ENCODE assay signal across 29 cellular contexts in the genomic region with DNA sequence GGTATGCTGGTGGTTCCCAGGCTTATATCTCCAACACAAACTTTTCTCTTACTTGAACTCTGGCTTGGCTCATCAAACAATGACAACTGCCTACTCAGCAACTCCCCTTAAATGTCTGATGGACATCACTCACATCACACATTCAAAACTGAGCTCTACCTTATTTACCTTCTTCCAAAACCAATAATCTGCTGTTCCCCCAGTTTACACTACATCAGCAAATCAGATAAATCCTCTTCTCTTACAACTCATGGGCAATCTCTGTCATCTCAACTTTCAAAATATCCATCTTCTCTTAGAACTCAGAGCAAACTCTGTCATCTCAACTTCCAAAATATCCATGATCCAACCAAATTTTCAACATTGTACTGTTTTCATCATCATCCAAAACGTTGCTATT.
"Had no signal": no experiment of that assay in that cellular context is flagged by ENCODE, and none has a peak within 500 bp of the region (broad histone marks: within the 10 kb centered on the region; RNA-seq: fewer than 3 reads in every experiment).

No MANE protein-coding gene starts in this region.

- H3K27me3 Mint-ChIP-seq: dendritic cell treated with granulocyte-macrophage colony-stimulating factor and Interleukin-4, amounts not matched to agents 40 ng/mL and 50 ng/mL, for 4 days; effector memory CD8-positive, alpha-beta T cell had no signal

- H3K27ac ChIP-seq: colonic mucosa, coronary artery, dorsolateral prefrontal cortex, epithelial cell of prostate, esophagus muscularis mucosa, esophagus squamous epithelium, foreskin keratinocyte, gastrocnemius medialis, gastroesophageal sphincter, heart left ventricle, heart right ventricle had no signal

- H3K4me1 ChIP-seq: colonic mucosa, esophagus muscularis mucosa, esophagus squamous epithelium, foreskin keratinocyte, gastrocnemius medialis, gastroesophageal sphincter, heart left ventricle, heart right ventricle had no signal

- H3K4me3 ChIP-seq: colonic mucosa, coronary artery, dorsolateral prefrontal cortex, esophagus muscularis mucosa, esophagus squamous epithelium, gastrocnemius medialis, gastroesophageal sphincter, heart left ventricle, heart right ventricle had no signal

- H3K9me3 ChIP-seq: colonic mucosa, esophagus muscularis mucosa, gastrocnemius medialis, gastroesophageal sphincter had no signal

- H3K27me3 ChIP-seq: colonic mucosa, dorsolateral prefrontal cortex, esophagus muscularis mucosa, esophagus squamous epithelium, foreskin keratinocyte, gastrocnemius medialis, gastroesophageal sphincter, heart left ventricle, heart right ventricle had no signal

- FAIRE-seq: colon, endometrium, endothelial cell of umbilical vein, frontal cortex had no signal

- H3K36me3 ChIP-seq: colonic mucosa, esophagus muscularis mucosa, esophagus squamous epithelium, gastrocnemius medialis, gastroesophageal sphincter, heart left ventricle, heart right ventricle had no signal

- H3K4me3 Mint-ChIP-seq: dendritic cell treated with granulocyte-macrophage colony-stimulating factor and Interleukin-4, amounts not matched to agents 40 ng/mL and 50 ng/mL, for 4 days; effector memory CD8-positive, alpha-beta T cell; endodermal cell had no signal

- ATAC-seq: effector memory CD8-positive, alpha-beta T cell; esophagus mucosa; foreskin keratinocyte; gastrocnemius medialis; gastroesophageal sphincter; heart left ventricle; heart right ventricle had no signal

- H3K27ac Mint-ChIP-seq: dendritic cell treated with granulocyte-macrophage colony-stimulating factor and Interleukin-4, amounts not matched to agents 40 ng/mL and 50 ng/mL, for 4 days; effector memory CD8-positive, alpha-beta T cell; endodermal cell had no signal

- DNase-seq: colonic mucosa; cortex of kidney; dermis blood vessel endothelial cell; dorsolateral prefrontal cortex; effector CD4-positive, alpha-beta T cell; effector CD8-positive, alpha-beta T cell; effector memory CD4-positive, alpha-beta T cell; effector memory CD8-positive, alpha-beta T cell; endodermal cell; erythroblast; esophagus squamous epithelium; foreskin fibroblast; foreskin keratinocyte; foreskin melanocyte; gastrocnemius medialis; glutamatergic neuron; head of caudate nucleus; heart left ventricle; heart right ventricle had no signal

- H3K9me3 Mint-ChIP-seq: dendritic cell treated with granulocyte-macrophage colony-stimulating factor and Interleukin-4, amounts not matched to agents 40 ng/mL and 50 ng/mL, for 4 days had no signal
